ENCODE assay signal across 8 cellular contexts in the genomic region with DNA sequence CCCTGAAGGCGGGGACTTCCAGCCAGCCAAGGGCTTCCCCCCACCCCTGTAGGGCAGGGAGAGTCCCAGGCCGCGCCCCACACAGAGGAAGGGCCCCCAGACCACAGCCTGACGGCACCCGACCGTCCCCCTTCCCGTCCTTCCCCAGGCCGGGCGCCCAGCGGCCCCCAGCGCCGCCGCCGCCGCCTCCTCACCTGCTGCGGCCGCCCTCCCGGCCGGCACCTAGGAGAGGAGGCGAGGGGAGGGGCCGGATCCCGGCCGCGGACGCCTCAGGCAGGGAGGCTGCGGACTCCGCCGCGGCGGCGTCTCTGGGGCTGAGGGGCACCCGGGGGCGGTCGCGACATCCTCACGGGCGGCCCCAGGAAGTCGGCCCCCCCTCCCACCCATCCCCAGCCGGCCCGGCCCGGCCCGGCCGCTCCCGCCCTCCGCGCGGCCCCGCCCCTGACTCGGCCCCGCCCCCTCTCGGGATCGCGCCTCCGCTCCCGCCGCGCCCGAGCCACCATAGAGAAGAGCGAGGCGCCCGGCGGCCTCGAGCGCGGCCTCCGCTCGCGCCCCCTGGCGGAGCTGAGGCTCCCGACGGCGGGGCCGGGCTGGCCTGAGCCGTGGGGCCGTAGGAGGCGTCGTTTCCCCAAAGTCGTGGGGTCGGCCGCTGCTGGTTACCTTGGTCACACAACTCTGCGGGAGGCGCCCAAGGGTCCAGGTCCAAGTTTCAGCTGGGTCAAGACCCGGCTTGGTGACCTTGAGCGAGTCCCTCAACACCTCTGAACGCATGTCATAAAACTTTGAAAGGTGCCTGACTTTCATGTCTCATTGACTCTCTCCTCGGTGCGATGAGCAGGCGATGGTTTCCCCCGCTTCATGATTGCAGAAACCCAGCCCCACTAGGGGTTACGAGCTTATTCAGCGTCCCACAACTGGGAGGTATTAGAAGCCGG. TPM values are rescaled to one million over a fixed set of nuclear protein-coding genes. Genes with fewer than 3 reads are reported as not detected.
DNase-seq lines count a peak whose midpoint lies in the region; ATAC-seq and TF ChIP-seq lines count a peak whose summit lies in the region.

No MANE protein-coding gene starts in this region.

- H3K9ac ChIP-seq in SK-N-SH = peak overlapping the region; percentile 86

- H3K36me3 ChIP-seq in GM06990 (ENCODE audit: control insufficient read depth, insufficient read depth, low read length) = no peaks in the 10 kb centered on the region
- H3K36me3 ChIP-seq in HAP-1 (replicated peaks) = no peaks in the 10 kb centered on the region
- H3K36me3 ChIP-seq in MG63 = no peaks in the 10 kb centered on the region
- no peaks in the 10 kb centered on the region for H3K36me3 ChIP-seq in SK-N-SH (replicated peaks in 1 of 2; ENCODE audit: control insufficient read depth in 1 of 2, insufficient read depth in 2 of 2, low read length in 1 of 2)
- H3K36me3 ChIP-seq in thyroid gland = no peaks in the 10 kb centered on the region

- no peaks in the 10 kb centered on the region for H3K27me3 ChIP-seq in GM06990 (replicated peaks; ENCODE audit: control insufficient read depth, insufficient read depth, low read length)
- no peaks in the 10 kb centered on the region for H3K27me3 ChIP-seq in HAP-1 (ENCODE audit: low read depth)
- no peaks in the 10 kb centered on the region for H3K27me3 ChIP-seq in MG63
- no peaks in the 10 kb centered on the region for H3K27me3 ChIP-seq in SK-N-SH (ENCODE audit: insufficient read depth)
- H3K27me3 ChIP-seq in thyroid gland = no peaks in the 10 kb centered on the region

- H3K36me3 Mint-ChIP-seq in activated naive CD4-positive, alpha-beta T cell treated with anti-CD3 and anti-CD28 coated beads, Interleukin-2, amount 50 U/mL, for 72 hours = peaks cover 0 to 5% of the 10 kb centered on the region in 2 donors
- H3K36me3 Mint-ChIP-seq in glutamatergic neuron (ENCODE audit: unreplicated experiment) (peaks cover 6% of the 10 kb centered on the region), osteocyte (ENCODE audit: unreplicated experiment) (no peaks in the 10 kb centered on the region)

- peak; percentile 72 to 90 for TF ChIP-seq POLR2A in thyroid gland (IDR thresholded peaks at IDR 0.05)

- TF ChIP-seq EP300 in SK-N-SH (IDR thresholded peaks at IDR 0.05; ENCODE audit: borderline replicate concordance in 1 of 2, low read depth in 1 of 2, low read length in 1 of 2) = 0 out of 4 replicates have a peak, but pooled peaks of 1 of the 2 experiments have one; percentile 6

- no peaks in the 10 kb centered on the region for H3K9me3 Mint-ChIP-seq in activated naive CD4-positive, alpha-beta T cell treated with anti-CD3 and anti-CD28 coated beads, Interleukin-2, amount 50 U/mL, for 72 hours
- H3K9me3 Mint-ChIP-seq in glutamatergic neuron (ENCODE audit: unreplicated experiment) = no peaks in the 10 kb centered on the region
- H3K9me3 Mint-ChIP-seq in osteocyte (ENCODE audit: unreplicated experiment) = no peaks in the 10 kb centered on the region

- peak; percentile 57 for TF ChIP-seq RAD21 in SK-N-SH (IDR thresholded peaks at IDR 0.05; ENCODE audit: low read length)

- H3K9me3 ChIP-seq in HAP-1 (no peaks in the 10 kb centered on the region), MG63 (no peaks in the 10 kb centered on the region), SK-N-SH (no peaks in the 10 kb centered on the region), thyroid gland (no peaks in the 10 kb centered on the region)

- peak overlapping the region; percentile 88 to 92 for H3K27ac Mint-ChIP-seq in activated naive CD4-positive, alpha-beta T cell treated with anti-CD3 and anti-CD28 coated beads, Interleukin-2, amount 50 U/mL, for 72 hours
- H3K27ac Mint-ChIP-seq in glutamatergic neuron (ENCODE audit: unreplicated experiment) (no peak overlapping the region), osteocyte (ENCODE audit: unreplicated experiment) (peak overlapping the region; percentile 94)

- H3K79me2 ChIP-seq in SK-N-SH (ENCODE audit: insufficient read depth) = peaks cover 43% of the 10 kb centered on the region

- ATAC-seq in activated naive CD4-positive, alpha-beta T cell treated with anti-CD3 and anti-CD28 coated beads, Interleukin-2, amount 50 U/mL, for 72 hours = peak; percentile 74 to 80

- H3F3A ChIP-seq in SK-N-SH (replicated peaks; ENCODE audit: insufficient read depth) = peaks cover 11% of the 10 kb centered on the region

- H3K4me2 ChIP-seq in SK-N-SH = peak overlapping the region; percentile 95

- no peaks in the 10 kb centered on the region for H4K20me1 ChIP-seq in SK-N-SH (ENCODE audit: insufficient read depth)

- peak; percentile 91 for DNase-seq in GM06990 (ENCODE audit: extremely low read depth, insufficient read length)
- DNase-seq in HAP-1 (ENCODE audit: low spot score in 2 of 2) = peak; percentile 68 to 89
- peak; percentile 86 for DNase-seq in MG63
- DNase-seq in SK-N-SH = peak; percentile 96
- peak; percentile 90 to 93 for DNase-seq in activated naive CD4-positive, alpha-beta T cell treated with anti-CD3 and anti-CD28 coated beads, Interleukin-2, amount 50 U/mL, for 72 hours (ENCODE audit: low spot score in 2 of 2)
- peak; percentile 90 for DNase-seq in glutamatergic neuron
- DNase-seq in osteocyte (ENCODE audit: extremely low spot score, unreplicated experiment) = peak; percentile 95
- DNase-seq in thyroid gland = peak; percentile 87 to 89

- intact Hi-C loops in thyroid gland (cut with DNase I) = no loop called here

- H3K4me3 Mint-ChIP-seq in glutamatergic neuron (ENCODE audit: unreplicated experiment) (peak overlapping the region; percentile 93), osteocyte (ENCODE audit: unreplicated experiment) (peak overlapping the region; percentile 88)

- H3K9me2 ChIP-seq in SK-N-SH = no peaks in the 10 kb centered on the region

- H3K27me3 Mint-ChIP-seq in glutamatergic neuron (ENCODE audit: unreplicated experiment) (peaks cover 7% of the 10 kb centered on the region), osteocyte (ENCODE audit: unreplicated experiment) (no peaks in the 10 kb centered on the region)

- peak overlapping the region; percentile 69 for H3K4me3 ChIP-seq in GM06990 (replicated peaks; ENCODE audit: low read depth, low read length)
- H3K4me3 ChIP-seq in HAP-1 = peak overlapping the region; percentile 58
- H3K4me3 ChIP-seq in MG63 = peak overlapping the region; percentile 73
- peak overlapping the region; percentile 83 to 92 for H3K4me3 ChIP-seq in SK-N-SH (ENCODE audit: low read depth in 2 of 2, low read length in 1 of 2)
- H3K4me3 ChIP-seq in thyroid gland (replicated peaks in 1 of 3) = peak overlapping the region; percentile 70 to 88 (median 80)

- H3K4me1 Mint-ChIP-seq in glutamatergic neuron (ENCODE audit: low read depth, unreplicated experiment) = no peaks in the 10 kb centered on the region
- peaks cover 24% of the 10 kb centered on the region for H3K4me1 Mint-ChIP-seq in osteocyte (ENCODE audit: unreplicated experiment)

- H2AFZ ChIP-seq in SK-N-SH (ENCODE audit: low read depth) = peak overlapping the region; percentile 86

- peak overlapping the region; percentile 71 to 81 for H3K27ac ChIP-seq in SK-N-SH (ENCODE audit: low read depth in 2 of 2, low read length in 1 of 2)
- H3K27ac ChIP-seq in thyroid gland = peak overlapping the region; percentile 93 to 97 (median 94)

- whole genome bisulfite sequencing in SK-N-SH (ENCODE audit: low lambda C conversion rate) = 22% methylated on average over 29 of the region's 92 CpGs
- WGBS in thyroid gland, 2 donors = 8 to 15% methylated on average over 4 to 26 of the region's 92 CpGs

- CTCF ChIA-PET in SK-N-SH (lab: Yijun Ruan, JAX) = interaction anchor here (0.7 to 2.3 kb wide), 25 partner anchors 9 to 645 kb away, joined by 3 to 22 read pairs (median 4); a partner anchor contains a TSS

- POLR2A ChIA-PET in SK-N-SH (lab: Yijun Ruan, JAX) = interaction anchor here (0.6 kb wide), 1 partner anchor 115 kb away, joined by 3 read pairs; no protein-coding TSS in a partner anchor

- in situ Hi-C loops in HAP-1 (cut with MboI; ENCODE audit: low sequenced_read_pairs) = loop anchor here (10.0 kb wide), 1 partner anchor 104 kb away; a partner anchor contains a TSS

- H3K4me1 ChIP-seq in HAP-1 (peaks cover 37% of the 10 kb centered on the region), SK-N-SH (ENCODE audit: control insufficient read depth in 1 of 2, insufficient read depth in 2 of 2, low read depth in 1 of 2, low read length in 1 of 2) (peaks cover 12 to 22% of the 10 kb centered on the region in 2 experiments; a peak in 3 of 4 replicates), thyroid gland (peaks cover 20 to 21% of the 10 kb centered on the region in 2 donors)

- peak; percentile 50 for TF ChIP-seq CTCF in GM06990 (IDR thresholded peaks at IDR 0.05; ENCODE audit: insufficient read depth, low read length, poor library complexity, severe bottlenecking)
- TF ChIP-seq CTCF in SK-N-SH (IDR thresholded peaks at IDR 0.05) = peak; percentile 70
- peak; percentile 83 for TF ChIP-seq CTCF in glutamatergic neuron (IDR thresholded peaks at IDR 0.05; ENCODE audit: partially characterized antibody, unreplicated experiment)
- peak; percentile 91 for TF ChIP-seq CTCF in osteocyte (IDR thresholded peaks at IDR 0.05)
- TF ChIP-seq CTCF in thyroid gland (IDR thresholded peaks at IDR 0.05) = peak; percentile 46 to 95 (median 80)

RNA-seq across cellular contexts. Expression of a gene that starts 25.7 kb away (rescaled TPM):
- total RNA-seq in MG63 (2014; rRNA removed; shearing (Covaris generic); ENCODE audit: low replicate concordance) = 10.5 and 18.0 TPM in 2 replicates
- 10.1 and 12.7 TPM in 2 replicates for polyA plus RNA-seq in SK-N-SH (2012; rRNA removed)
- 9.4 and 13.4 TPM in 2 replicates for polyA plus RNA-seq in SK-N-SH (2012; cell fraction: cytosol; rRNA removed)
- 11.3 and 13.1 TPM in 2 replicates for polyA plus RNA-seq in SK-N-SH (2012; cell fraction: nucleus; rRNA removed)
- total RNA-seq in activated naive CD4-positive, alpha-beta T cell treated with anti-CD3 and anti-CD28 coated beads, Interleukin-2, amount 50 U/mL, for 72 hours = 10 to 100 TPM in 1 of 2 donors, 1 to 10 TPM in 1; 7.3 to 30.9 TPM
- total RNA-seq in glutamatergic neuron (ENCODE audit: unreplicated experiment) = 16.5 TPM
- total RNA-seq in osteocyte = 19.3 and 22.9 TPM in 2 replicates
- 100 to 1,000 TPM in 2 of 4 donors, 10 to 100 TPM in 2; 51.1 to 145 (median 96.1) TPM for total RNA-seq in thyroid gland

RNA-seq across cellular contexts. Expression of a gene that starts 30.5 kb away (rescaled TPM):
- total RNA-seq in MG63 (2014; rRNA removed; shearing (Covaris generic); ENCODE audit: low replicate concordance) = 9.4 and 18.8 TPM in 2 replicates
- polyA plus RNA-seq in SK-N-SH (2012; rRNA removed) = 11.6 and 13.7 TPM in 2 replicates
- polyA plus RNA-seq in SK-N-SH (2012; cell fraction: cytosol; rRNA removed) = 7.0 and 9.5 TPM in 2 replicates
- polyA plus RNA-seq in SK-N-SH (2012; cell fraction: nucleus; rRNA removed) = 14.6 and 19.5 TPM in 2 replicates
- total RNA-seq in activated naive CD4-positive, alpha-beta T cell treated with anti-CD3 and anti-CD28 coated beads, Interleukin-2, amount 50 U/mL, for 72 hours = 10 to 100 TPM; 30.4 TPM
- 10.1 TPM for total RNA-seq in glutamatergic neuron (ENCODE audit: unreplicated experiment)
- total RNA-seq in osteocyte = 14.8 and 18.2 TPM in 2 replicates
- total RNA-seq in thyroid gland = 10 to 100 TPM in 3 of 4 donors, 1 to 10 TPM in 1; 7.8 to 15.6 (median 12.5) TPM

RNA-seq across cellular contexts. Expression of a gene that starts 32.2 kb away (rescaled TPM):
- total RNA-seq in MG63 (2014; rRNA removed; shearing (Covaris generic); ENCODE audit: low replicate concordance) = not detected in 2 replicates
- polyA plus RNA-seq in SK-N-SH (2012; rRNA removed) = not detected in 2 replicates
- polyA plus RNA-seq in SK-N-SH (2012; cell fraction: cytosol; rRNA removed) = not detected in 2 replicates
- polyA plus RNA-seq in SK-N-SH (2012; cell fraction: nucleus; rRNA removed) = not detected in 2 replicates
- not detected for total RNA-seq in activated naive CD4-positive, alpha-beta T cell treated with anti-CD3 and anti-CD28 coated beads, Interleukin-2, amount 50 U/mL, for 72 hours
- total RNA-seq in glutamatergic neuron (ENCODE audit: unreplicated experiment) = not detected
- total RNA-seq in osteocyte = not detected in 2 replicates
- not detected for total RNA-seq in thyroid gland

RNA-seq across cellular contexts. Expression of a gene that starts 52.9 kb away (rescaled TPM):
- 25.6 and 71.4 TPM in 2 replicates for total RNA-seq in MG63 (2014; rRNA removed; shearing (Covaris generic); ENCODE audit: low replicate concordance)
- polyA plus RNA-seq in SK-N-SH (2012; rRNA removed) = 22.1 and 25.3 TPM in 2 replicates
- polyA plus RNA-seq in SK-N-SH (2012; cell fraction: cytosol; rRNA removed) = 8.5 and 14.7 TPM in 2 replicates
- polyA plus RNA-seq in SK-N-SH (2012; cell fraction: nucleus; rRNA removed) = 32.8 and 38.6 TPM in 2 replicates
- 10 to 100 TPM; 17.7 to 35.6 TPM for total RNA-seq in activated naive CD4-positive, alpha-beta T cell treated with anti-CD3 and anti-CD28 coated beads, Interleukin-2, amount 50 U/mL, for 72 hours
- total RNA-seq in glutamatergic neuron (ENCODE audit: unreplicated experiment) (9.1 TPM), osteocyte (10.7 and 11.8 TPM in 2 replicates), thyroid gland (10 to 100 TPM in 3 of 4 donors, 1 to 10 TPM in 1; 9.7 to 13.6 (median 11.6) TPM)

RNA-seq across cellular contexts. Expression of a gene that starts 58.4 kb away (rescaled TPM):
- not detected in 2 replicates for total RNA-seq in MG63 (2014; rRNA removed; shearing (Covaris generic); ENCODE audit: low replicate concordance)
- polyA plus RNA-seq in SK-N-SH (2012; rRNA removed) = not detected in 2 replicates
- polyA plus RNA-seq in SK-N-SH (2012; cell fraction: cytosol; rRNA removed) = not detected in 2 replicates
- not detected in 2 replicates for polyA plus RNA-seq in SK-N-SH (2012; cell fraction: nucleus; rRNA removed)
- total RNA-seq in activated naive CD4-positive, alpha-beta T cell treated with anti-CD3 and anti-CD28 coated beads, Interleukin-2, amount 50 U/mL, for 72 hours = under 1 TPM in 1 of 2 donors, not detected in 1; 0.07 TPM
- total RNA-seq in glutamatergic neuron (ENCODE audit: unreplicated experiment) (2.2 TPM), osteocyte (not detected in 2 replicates), thyroid gland (not detected)

Comparison
In these comparisons a context has a peak if more than half of its experiments do, and no peak if none do; other contexts are left out.
1. Peak in every context shown above with its lines: DNase-seq, ATAC-seq, H3K4me3 ChIP-seq and H3K27ac ChIP-seq.